ENCODE assay signal across 16 cellular contexts in genomic region chr5:131250749-131251148, GRCh38. TPM values are rescaled to one million over a fixed set of nuclear protein-coding genes. Genes with fewer than 3 reads are reported as not detected.
DNase-seq lines count a peak whose midpoint lies in the region; ATAC-seq and TF ChIP-seq lines count a peak whose summit lies in the region.
"Had no signal": no experiment of that assay in that cellular context is flagged by ENCODE, and none has a peak within 500 bp of the region (broad histone marks: within the 10 kb centered on the region; RNA-seq: fewer than 3 reads in every experiment).

No MANE protein-coding gene starts in this region.

- DNase-seq in activated naive CD4-positive, alpha-beta T cell treated with anti-CD3 and anti-CD28 coated beads, Interleukin-2, amount 10 ng/mL, durations not matched to agents 7 days and 5 days = no peak
- DNase-seq in activated naive CD4-positive, alpha-beta T cell treated with Interleukin-2 at 50 U/mL for 16 hours = no peak
- no peak for DNase-seq in effector memory CD4-positive, alpha-beta T cell
- DNase-seq in ureter (ENCODE audit: low spot score) (no peak), HAP-1 (ENCODE audit: low spot score in 2 of 2) (no peak), psoas muscle (no peak)
- DNase-seq: activated CD4-positive, alpha-beta T cell treated with anti-CD3 and anti-CD28 coated beads, Interleukin-2, amount 50 U/mL, for 48 hours; adrenal gland; H9; KBM-7; mammary epithelial cell; NCI-H1105; NCI-H345 had no signal

- intact Hi-C loops in psoas muscle (cut with DNase I) = no loop called here

- peak overlapping the region; percentile 82 for H3K27ac Mint-ChIP-seq in activated naive CD4-positive, alpha-beta T cell treated with anti-CD3 and anti-CD28 coated beads, Interleukin-2, amount 10 ng/mL, durations not matched to agents 7 days and 5 days
- H3K27ac Mint-ChIP-seq: H9 had no signal

- H3K27me3 Mint-ChIP-seq in activated naive CD4-positive, alpha-beta T cell treated with anti-CD3 and anti-CD28 coated beads, Interleukin-2, amount 10 ng/mL, durations not matched to agents 7 days and 5 days = no peaks in the 10 kb centered on the region

- peaks cover 29% of the 10 kb centered on the region for H3K79me2 ChIP-seq in SU-DHL-6 (ENCODE audit: insufficient read depth, low read length)

- peak overlapping the region; percentile 45; the same call in 1 of the 2 replicates for H3K27ac ChIP-seq in SU-DHL-6 (ENCODE audit: low read depth, low read length)
- H3K27ac ChIP-seq in effector memory CD4-positive, alpha-beta T cell (ENCODE audit: insufficient read depth, low read length, poor library complexity, severe bottlenecking) = peak overlapping the region; percentile 66
- peak overlapping the region; percentile 52 for H3K27ac ChIP-seq in thymus (ENCODE audit: low read depth)
- H3K27ac ChIP-seq in psoas muscle = no peak overlapping the region
- H3K27ac ChIP-seq: adrenal gland had no signal

- H3K4me3 Mint-ChIP-seq in activated naive CD4-positive, alpha-beta T cell treated with anti-CD3 and anti-CD28 coated beads, Interleukin-2, amount 10 ng/mL, durations not matched to agents 7 days and 5 days = peak overlapping the region; percentile 58
- H3K4me3 Mint-ChIP-seq: H9 had no signal

- H3K4me1 ChIP-seq in effector memory CD4-positive, alpha-beta T cell (ENCODE audit: control insufficient read depth, insufficient read depth, low read length, poor library complexity, severe bottlenecking) = peaks cover 14% of the 10 kb centered on the region
- H3K4me1 ChIP-seq in thymus (ENCODE audit: control insufficient read depth, insufficient read depth, low read length) (peaks cover 13% of the 10 kb centered on the region), HAP-1 (no peaks in the 10 kb centered on the region), psoas muscle (no peaks in the 10 kb centered on the region)
- H3K4me1 ChIP-seq: adrenal gland had no signal

- H3K36me3 ChIP-seq in SU-DHL-6 (ENCODE audit: low read length) (peaks cover 5% of the 10 kb centered on the region; the same call in 1 of the 2 replicates), thymus (ENCODE audit: control insufficient read depth, insufficient read depth) (no peaks in the 10 kb centered on the region), HAP-1 (replicated peaks) (no peaks in the 10 kb centered on the region), psoas muscle (ENCODE audit: insufficient read depth in 1 of 2, low read depth in 1 of 2) (no peaks in the 10 kb centered on the region)
- H3K36me3 ChIP-seq in effector memory CD4-positive, alpha-beta T cell (ENCODE audit: control insufficient read depth, insufficient read depth, low read length) = no peaks in the 10 kb centered on the region
- H3K36me3 ChIP-seq: adrenal gland had no signal

- 84% methylated on average over 2 of the region's 2 CpGs for WGBS in thymus
- 80 to 87% (median 85%) methylated on average over 2 of the region's 2 CpGs for WGBS in psoas muscle, 3 donors

- in situ Hi-C loops in HAP-1 (cut with MboI; ENCODE audit: low sequenced_read_pairs) = no loop called here

- no peaks in the 10 kb centered on the region for H3K27me3 ChIP-seq in SU-DHL-6 (ENCODE audit: low read length)
- H3K27me3 ChIP-seq in effector memory CD4-positive, alpha-beta T cell (replicated peaks; ENCODE audit: control insufficient read depth, insufficient read depth, low read length, poor library complexity, severe bottlenecking) = no peaks in the 10 kb centered on the region
- no peaks in the 10 kb centered on the region for H3K27me3 ChIP-seq in thymus (ENCODE audit: control insufficient read depth, insufficient read depth)
- no peaks in the 10 kb centered on the region for H3K27me3 ChIP-seq in HAP-1 (ENCODE audit: low read depth)
- peaks cover 0 to 2% (median 0%) of the 10 kb centered on the region in 3 donors for H3K27me3 ChIP-seq in psoas muscle (ENCODE audit: insufficient read depth in 3 of 3, low read length in 2 of 3)
- H3K27me3 ChIP-seq: adrenal gland had no signal

- H3K4me3 ChIP-seq in SU-DHL-6 (ENCODE audit: insufficient read depth, low read length, poor library complexity, severe bottlenecking) (no peak overlapping the region), thymus (ENCODE audit: low read length) (no peak overlapping the region), HAP-1 (no peak overlapping the region), psoas muscle (no peak overlapping the region)
- peak overlapping the region; percentile 11 for H3K4me3 ChIP-seq in effector memory CD4-positive, alpha-beta T cell (ENCODE audit: insufficient read depth, low read depth, low read length, poor library complexity, severe bottlenecking)
- H3K4me3 ChIP-seq: adrenal gland had no signal

- peaks cover 5% of the 10 kb centered on the region for H3K9me3 Mint-ChIP-seq in activated naive CD4-positive, alpha-beta T cell treated with anti-CD3 and anti-CD28 coated beads, Interleukin-2, amount 10 ng/mL, durations not matched to agents 7 days and 5 days

- CTCF ChIA-PET in activated naive CD4-positive, alpha-beta T cell treated with anti-CD3 and anti-CD28 coated beads, Interleukin-2, amount 10 ng/mL, durations not matched to agents 7 days and 5 days (lab: Charles Lee) = interaction anchor here (1.2 to 1.5 kb wide), 2 partner anchors 14 to 19 kb away, joined by 3 to 7 read pairs; no protein-coding TSS in a partner anchor

- no peak overlapping the region for H2AFZ ChIP-seq in SU-DHL-6 (ENCODE audit: low read depth, low read length, severe bottlenecking)

- no peak overlapping the region for H3K9ac ChIP-seq in SU-DHL-6 (ENCODE audit: low read length)

- no peaks in the 10 kb centered on the region for H4K20me1 ChIP-seq in SU-DHL-6 (ENCODE audit: low read depth, low read length)

- ATAC-seq in psoas muscle = no peak
- ATAC-seq: Panc1 had no signal

- no peak for TF ChIP-seq CTCF in SU-DHL-6 (IDR thresholded peaks at IDR 0.05; ENCODE audit: insufficient read depth, low read length, poor library complexity, severe bottlenecking)
- no peak for TF ChIP-seq CTCF in psoas muscle (IDR thresholded peaks at IDR 0.05)

- H3K9me3 ChIP-seq in SU-DHL-6 (ENCODE audit: insufficient read depth, low read length) (no peaks in the 10 kb centered on the region), thymus (ENCODE audit: control insufficient read depth) (no peaks in the 10 kb centered on the region), HAP-1 (no peaks in the 10 kb centered on the region), psoas muscle (peaks cover 15% of the 10 kb centered on the region)
- H3K9me3 ChIP-seq in effector memory CD4-positive, alpha-beta T cell (ENCODE audit: control insufficient read depth, low read length) = no peaks in the 10 kb centered on the region
- H3K9me3 ChIP-seq: adrenal gland had no signal

- H3K36me3 Mint-ChIP-seq in activated naive CD4-positive, alpha-beta T cell treated with anti-CD3 and anti-CD28 coated beads, Interleukin-2, amount 10 ng/mL, durations not matched to agents 7 days and 5 days = peaks cover 3% of the 10 kb centered on the region

- peaks cover 29% of the 10 kb centered on the region; the same call in 1 of the 2 replicates for H3F3A ChIP-seq in SU-DHL-6 (ENCODE audit: insufficient read depth)

- H3K4me2 ChIP-seq in SU-DHL-6 (ENCODE audit: low read depth, low read length, poor library complexity, severe bottlenecking) = no peak overlapping the region

- H3K9me2 ChIP-seq in SU-DHL-6 (replicated peaks; ENCODE audit: insufficient read depth, low read length) = no peaks in the 10 kb centered on the region

- peaks cover 61% of the 10 kb centered on the region for H3K4me1 Mint-ChIP-seq in activated naive CD4-positive, alpha-beta T cell treated with anti-CD3 and anti-CD28 coated beads, Interleukin-2, amount 10 ng/mL, durations not matched to agents 7 days and 5 days
- H3K4me1 Mint-ChIP-seq: H9 had no signal

RNA-seq across cellular contexts. Expression of gene CDC42SE2, which starts 13.1 kb away (rescaled TPM):
- 60.6 TPM for polyA plus RNA-seq in thymus
- total RNA-seq in ureter = 39.6 TPM
- total RNA-seq in psoas muscle = 10 to 100 TPM in 3 of 4 donors, 1 to 10 TPM in 1; 8.5 to 11.9 (median 10.5) TPM
- polyA plus RNA-seq in psoas muscle = 10 to 100 TPM in 1 of 3 donors, 1 to 10 TPM in 2; 8.9 to 39.2 (median 9.6) TPM
